Comparison of ENCODE assay signal across 32 cellular contexts in genomic region chr3:172471903-172472302, GRCh38. TPM values are rescaled to one million over a fixed set of nuclear protein-coding genes. Genes with fewer than 3 reads are reported as not detected.
"Had no signal": no experiment of that assay in that cellular context is flagged by ENCODE, and none has a peak within 500 bp of the region (broad histone marks: within the 10 kb centered on the region; RNA-seq: fewer than 3 reads in every experiment).

No MANE protein-coding gene starts in this region.

- FAIRE-seq: urothelium cell line had no signal

- H3K4me3 ChIP-seq: stomach, suprapubic skin, testis, thoracic aorta, thyroid gland, tibial artery, tibial nerve, transverse colon, upper lobe of left lung, upper lobe of right lung, uterus, vagina had no signal

- H3K9me3 ChIP-seq: suprapubic skin, testis, thyroid gland, tibial artery, transverse colon, upper lobe of left lung, upper lobe of right lung, uterus, vagina had no signal

- H3K27ac ChIP-seq: stomach, suprapubic skin, testis, thoracic aorta, thyroid gland, tibial artery, tibial nerve, transverse colon, upper lobe of left lung, upper lobe of right lung, uterus, vagina had no signal

- DNase-seq: stimulated activated CD4-positive, alpha-beta T cell treated with anti-CD3 and anti-CD28 coated beads, Interleukin-2, amount 100 ng/mL, for 48 hours; stimulated activated CD4-positive, alpha-beta T cell treated with anti-CD3 and anti-CD28 coated beads, Interleukin-4, amount 100 ng/mL, for 1 hour; stimulated activated CD4-positive, alpha-beta T cell treated with anti-CD3 and anti-CD28 coated beads, Interleukin-4, amount 100 ng/mL, for 24 hours; stimulated activated CD4-positive, alpha-beta T cell treated with anti-CD3 and anti-CD28 coated beads, Interleukin-4, amount 100 ng/mL, for 4 hours; stimulated activated CD8-positive, alpha-beta memory T cell treated with anti-CD3 and anti-CD28 coated beads, Interleukin-4, amount 100 ng/mL, for 48 hours; stimulated activated naive B cell treated with anti-CD40 and anti-IgM and Interleukin-4, amounts not matched to agents 10 μg/mL and 1 μg/mL and 100 μg/mL, for 72 hours; stimulated activated naive CD4-positive, alpha-beta T cell; stimulated activated naive CD4-positive, alpha-beta T cell treated with Interleukin-2 at 50 U/mL for 16 hours; stimulated activated naive CD8-positive, alpha-beta T cell treated with anti-CD3 and anti-CD28 coated beads, Interleukin-15, amount 100 ng/mL, for 72 hours; stimulated activated naive CD8-positive, alpha-beta T cell treated with anti-CD3 and anti-CD28 coated beads, Interleukin-15, Interleukin-2, amounts not matched to agents 100 U/mL and 50 U/mL, for 24 hours; stomach; substantia nigra; testis; thyroid gland; tibial artery; transverse colon; trophoblast cell; upper lobe of left lung; upper lobe of right lung; uterus had no signal

- ATAC-seq: stimulated activated effector memory CD8-positive, alpha-beta T cell treated with anti-CD3 and anti-CD28 coated beads, Interleukin-12 subunit alpha, Interleukin-12 subunit beta, amount 100 ng/mL, for 72 hours; stimulated activated memory B cell treated with anti-CD40 and anti-IgM and Interleukin-4, amounts not matched to agents 10 μg/mL and 1 μg/mL and 100 μg/mL, for 72 hours; stimulated activated naive B cell treated with anti-CD40 and anti-IgM and Interleukin-4, amounts not matched to agents 10 μg/mL and 1 μg/mL and 100 μg/mL, for 72 hours; stimulated activated naive CD8-positive, alpha-beta T cell treated with anti-CD3 and anti-CD28 coated beads, Interleukin-15, amount 100 ng/mL, for 72 hours; stimulated activated naive CD8-positive, alpha-beta T cell treated with anti-CD3 and anti-CD28 coated beads, Interleukin-15, Interleukin-2, amounts not matched to agents 100 U/mL and 50 U/mL, for 24 hours; upper lobe of right lung had no signal

- H3K27me3 ChIP-seq: stomach, suprapubic skin, testis, thyroid gland, tibial artery, tibial nerve, transverse colon, upper lobe of left lung, upper lobe of right lung, uterus, vagina had no signal

- H3K36me3 ChIP-seq: stomach, suprapubic skin, thoracic aorta, thyroid gland, tibial artery, tibial nerve, transverse colon, upper lobe of left lung, upper lobe of right lung, uterus, vagina had no signal

- H3K4me1 ChIP-seq: testis, thyroid gland, tibial artery, uterus, vagina had no signal

RNA-seq across cellular contexts. Expression of gene GHSR, which starts 23.6 kb away (rescaled TPM):
- total RNA-seq: subcutaneous adipose tissue, suprapubic skin, temporal lobe, thoracic aorta, thyroid gland, tibial nerve, transverse colon, upper lobe of left lung, upper lobe of right lung, ureter, urinary bladder, uterus, vagina had no signal
- polyA plus RNA-seq: stomach, thymus, urinary bladder had no signal
